In the genomic region with DNA sequence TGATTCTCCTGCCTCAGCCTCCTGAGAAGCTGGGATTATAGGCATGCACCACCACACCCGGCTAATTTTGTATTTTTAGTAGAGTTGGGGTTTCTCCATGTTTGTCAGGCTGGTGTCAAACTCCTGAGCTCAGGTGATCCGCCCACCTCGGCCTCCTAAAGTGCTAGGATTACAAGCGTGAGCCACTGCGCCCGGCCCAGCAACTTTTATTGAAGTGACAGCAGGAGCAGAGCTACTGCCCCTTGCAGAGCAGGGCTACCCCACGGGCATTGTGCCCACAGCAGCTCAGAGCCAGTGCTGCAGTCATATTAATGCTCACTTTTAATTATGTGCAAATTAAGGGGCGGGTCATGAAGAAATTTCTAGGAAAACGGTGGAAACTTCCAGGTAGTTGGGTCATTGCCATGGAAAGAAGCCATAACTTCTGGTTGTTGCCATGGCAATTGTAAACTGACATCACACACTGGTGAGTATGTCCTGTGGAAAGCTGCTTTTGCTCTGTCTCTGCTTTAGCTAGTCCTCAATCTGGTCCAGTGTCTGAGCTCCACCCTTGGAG, we compare ENCODE assay signal across 26 cellular contexts.
"Had no signal": no experiment of that assay in that cellular context is flagged by ENCODE, and none has a peak within 500 bp of the region (broad histone marks: within the 10 kb centered on the region; RNA-seq: fewer than 3 reads in every experiment).

No MANE protein-coding gene starts in this region.

- ATAC-seq: activated T-cell treated with anti-CD3 and anti-CD28 coated beads, Interleukin-2, amount 50 U/mL, for 72 hours; body of pancreas; foreskin keratinocyte; heart left ventricle; naive thymus-derived CD4-positive, alpha-beta T cell; psoas muscle had no signal

- H3K36me3 Mint-ChIP-seq: activated naive CD8-positive, alpha-beta T cell; memory B cell; naive thymus-derived CD4-positive, alpha-beta T cell had no signal

- H3K79me2 ChIP-seq: parathyroid adenoma had no signal

- H3K4me3 Mint-ChIP-seq: activated naive CD8-positive, alpha-beta T cell; activated T-cell treated with anti-CD3 and anti-CD28 coated beads, Interleukin-2, amount 50 U/mL, for 72 hours; immature natural killer cell; memory B cell; naive thymus-derived CD4-positive, alpha-beta T cell had no signal

- H3K4me1 Mint-ChIP-seq: immature natural killer cell; memory B cell; naive thymus-derived CD4-positive, alpha-beta T cell had no signal

- H3K36me3 ChIP-seq: cardiac muscle cell, heart left ventricle, right atrium auricular region, spleen, suprapubic skin, tibial nerve had no signal

- H3K27me3 Mint-ChIP-seq: activated naive CD8-positive, alpha-beta T cell; memory B cell; naive thymus-derived CD4-positive, alpha-beta T cell had no signal

- H2AFZ ChIP-seq: parathyroid adenoma had no signal

- H3K9me3 ChIP-seq: body of pancreas, psoas muscle, right atrium auricular region, tibial nerve had no signal

- H3K27ac Mint-ChIP-seq: activated naive CD8-positive, alpha-beta T cell; activated T-cell treated with anti-CD3 and anti-CD28 coated beads, Interleukin-2, amount 50 U/mL, for 72 hours; immature natural killer cell; memory B cell; naive thymus-derived CD4-positive, alpha-beta T cell had no signal

- H3K27ac ChIP-seq: body of pancreas, cardiac muscle cell, foreskin keratinocyte, heart left ventricle, parathyroid adenoma, psoas muscle, right atrium auricular region, spleen, suprapubic skin, tibial nerve had no signal

- H3K4me1 ChIP-seq: body of pancreas, foreskin keratinocyte, heart left ventricle, parathyroid adenoma, psoas muscle, right atrium auricular region, spleen, suprapubic skin, tibial nerve had no signal

- H3K4me3 ChIP-seq: body of pancreas, cardiac muscle cell, heart left ventricle, psoas muscle, right atrium auricular region, spleen, suprapubic skin, tibial nerve had no signal

- DNase-seq: activated CD4-positive, alpha-beta T cell treated with anti-CD3 and anti-CD28 coated beads for 4 hours; activated CD4-positive, alpha-beta T cell treated with anti-CD3 and anti-CD28 coated beads, Interleukin-2, amount 50 U/mL, for 4 hours; activated naive CD4-positive, alpha-beta T cell; activated T-cell treated with anti-CD3 and anti-CD28 coated beads for 4 hours; activated T-cell treated with anti-CD3 and anti-CD28 coated beads, Interleukin-2, amount 50 U/mL, for 72 hours; anterior cingulate cortex; body of pancreas; cerebellar nuclear complex; cortex of kidney; foreskin keratinocyte; heart left ventricle; hypothalamus; immature natural killer cell; midbrain; naive thymus-derived CD4-positive, alpha-beta T cell; nucleus accumbens; spleen; stimulated activated naive CD4-positive, alpha-beta T cell had no signal

- H3K27me3 ChIP-seq: body of pancreas, cardiac muscle cell, foreskin keratinocyte, heart left ventricle, right atrium auricular region, spleen, suprapubic skin, tibial nerve had no signal

- H3K9ac ChIP-seq: parathyroid adenoma had no signal
